8 cellular contexts compared by ENCODE assay signal in the genomic region with DNA sequence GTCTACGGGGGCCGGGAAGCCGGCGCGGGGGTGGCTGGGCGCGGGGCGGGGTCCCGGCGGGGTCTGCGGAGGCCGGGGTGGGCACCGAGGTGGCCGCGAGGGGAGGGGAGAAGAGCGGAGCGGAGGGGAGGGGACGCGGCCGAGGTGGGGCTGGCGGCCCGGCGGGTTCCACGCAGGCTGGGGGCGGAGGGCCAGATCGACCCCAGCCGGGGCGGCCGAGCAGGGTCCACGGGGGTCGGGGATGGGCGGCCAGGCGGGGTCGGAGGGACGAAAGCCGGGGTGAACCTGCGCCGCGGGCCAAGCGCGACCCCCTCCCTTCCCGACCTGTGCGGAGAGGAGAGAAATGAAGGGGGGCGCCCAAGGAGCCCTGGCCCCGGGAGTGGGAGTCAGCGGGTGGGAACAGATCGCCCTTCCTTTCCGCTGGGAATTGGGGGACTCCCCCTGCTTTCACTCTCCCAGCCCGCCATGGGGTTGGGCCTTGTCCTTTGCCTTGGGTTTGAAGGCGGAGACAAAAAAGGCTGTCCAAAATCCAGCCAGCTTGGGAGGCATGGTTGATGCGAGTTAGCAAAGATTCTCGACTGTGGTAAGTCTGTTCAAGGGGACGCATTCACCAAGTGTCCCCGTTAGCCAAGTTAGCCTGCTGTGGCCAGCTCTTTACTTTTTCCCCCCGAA. TPM values are rescaled to one million over a fixed set of nuclear protein-coding genes. Genes with fewer than 3 reads are reported as not detected.
DNase-seq lines count a peak whose midpoint lies in the region; ATAC-seq lines count a peak whose summit lies in the region.

No MANE protein-coding gene starts in this region.

- peaks cover 19% of the 10 kb centered on the region for H3K27me3 Mint-ChIP-seq in CD4-positive, CD25-positive, alpha-beta regulatory T cell

- peak in 2 of 3 donors; percentile 7 to 29 for DNase-seq in CD4-positive, CD25-positive, alpha-beta regulatory T cell
- peak; percentile 27 to 53 for DNase-seq in activated CD4-positive, alpha-beta T cell treated with anti-CD3 and anti-CD28 coated beads, Interleukin-2, amount 50 U/mL, for 48 hours
- peak; percentile 62 for DNase-seq in epidermal melanocyte (ENCODE audit: insufficient read length, low spot score)
- DNase-seq in mesenteric fat pad (ENCODE audit: low spot score): peak; percentile 90
- peak; percentile 68 for DNase-seq in stromal cell of bone marrow (ENCODE audit: low read depth)
- no peak for DNase-seq in UCSD-AML1 (lab: John Stamatoyannopoulos, UW; ENCODE audit: unreplicated experiment)

- no peaks in the 10 kb centered on the region for H3K36me3 ChIP-seq in CD4-positive, CD25-positive, alpha-beta regulatory T cell (ENCODE audit: control insufficient read depth, insufficient read depth, low read length)

- H3K27me3 ChIP-seq in CD4-positive, CD25-positive, alpha-beta regulatory T cell (ENCODE audit: control insufficient read depth, insufficient read depth, low read length): no peaks in the 10 kb centered on the region

- no peaks in the 10 kb centered on the region for H3K9me3 ChIP-seq in CD4-positive, CD25-positive, alpha-beta regulatory T cell (ENCODE audit: control insufficient read depth in 2 of 2, low read length in 2 of 2)

- H3K27ac Mint-ChIP-seq in CD4-positive, CD25-positive, alpha-beta regulatory T cell: peak overlapping the region; percentile 55 to 96 (median 87)

- peaks cover 26% of the 10 kb centered on the region for H3K4me1 ChIP-seq in CD4-positive, CD25-positive, alpha-beta regulatory T cell (ENCODE audit: control insufficient read depth, insufficient read depth, low read length, poor library complexity, severe bottlenecking)

- H3K27ac ChIP-seq in CD4-positive, CD25-positive, alpha-beta regulatory T cell (ENCODE audit: insufficient read depth, low read length, poor library complexity, severe bottlenecking): peak overlapping the region; percentile 73

- peak overlapping the region; percentile 48 for H3K4me3 ChIP-seq in CD4-positive, CD25-positive, alpha-beta regulatory T cell (ENCODE audit: low read depth, low read length)

- peak; percentile 5 to 7 for ATAC-seq in CD4-positive, CD25-positive, alpha-beta regulatory T cell (ENCODE audit: low read depth in 2 of 2)
- ATAC-seq in GM19351 (IDR thresholded peaks at IDR 0.05; ENCODE audit: unreplicated experiment) (peak; percentile 9), HG03571 (IDR thresholded peaks at IDR 0.05; ENCODE audit: unreplicated experiment) (peak; percentile 13)

- H3K4me3 Mint-ChIP-seq in CD4-positive, CD25-positive, alpha-beta regulatory T cell: peak overlapping the region; percentile 81 to 89 (median 87)

- peaks cover 4 to 36% (median 8%) of the 10 kb centered on the region in 4 donors for H3K4me1 Mint-ChIP-seq in CD4-positive, CD25-positive, alpha-beta regulatory T cell

- H3K36me3 Mint-ChIP-seq in CD4-positive, CD25-positive, alpha-beta regulatory T cell: no peaks in the 10 kb centered on the region

- no peaks in the 10 kb centered on the region for H3K9me3 Mint-ChIP-seq in CD4-positive, CD25-positive, alpha-beta regulatory T cell

RNA-seq across cellular contexts. Expression of a gene that starts 0.5 kb away (rescaled TPM):
- total RNA-seq in CD4-positive, CD25-positive, alpha-beta regulatory T cell: 4.8 TPM
- 1 to 10 TPM; 3.4 to 6.0 (median 4.0) TPM for polyA plus RNA-seq in CD4-positive, CD25-positive, alpha-beta regulatory T cell
- total RNA-seq in mesenteric fat pad: 46.0 TPM

RNA-seq across cellular contexts. Expression of a gene that starts 54.2 kb away (rescaled TPM):
- total RNA-seq in CD4-positive, CD25-positive, alpha-beta regulatory T cell: 153 TPM
- polyA plus RNA-seq in CD4-positive, CD25-positive, alpha-beta regulatory T cell: 10 to 100 TPM; 46.0 to 65.9 (median 64.6) TPM
- 19.4 TPM for total RNA-seq in mesenteric fat pad
